Comparison of ENCODE assay signal across 32 cellular contexts in the genomic region with DNA sequence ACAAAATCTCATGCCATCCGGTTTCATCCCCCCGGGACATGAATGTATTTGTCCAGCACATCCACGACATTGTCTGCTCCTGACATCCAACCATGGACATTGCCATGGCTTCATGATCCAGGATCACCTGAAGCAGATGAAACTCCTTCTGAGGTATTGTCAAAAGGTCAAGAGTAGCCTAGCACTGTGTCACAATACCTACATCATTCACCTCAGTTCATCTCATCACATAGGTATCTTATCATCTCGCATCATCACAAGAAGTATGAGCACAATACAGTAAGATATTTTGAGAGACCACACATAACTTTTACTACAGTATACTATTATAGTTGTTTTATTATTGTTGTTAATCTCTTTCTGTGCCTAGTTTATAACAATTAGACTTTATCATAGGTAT.
"Had no signal": no experiment of that assay in that cellular context is flagged by ENCODE, and none has a peak within 500 bp of the region (broad histone marks: within the 10 kb centered on the region; RNA-seq: fewer than 3 reads in every experiment).

No MANE protein-coding gene starts in this region.

- H3K4me1 ChIP-seq: adrenal gland, ascending aorta, body of pancreas, breast epithelium had no signal

- H3K27ac ChIP-seq: adrenal gland, ascending aorta, body of pancreas, brain microvascular endothelial cell, breast epithelium, cardiac muscle cell had no signal

- DNase-seq: activated effector memory CD4-positive, alpha-beta T cell treated with anti-CD3 and anti-CD28 coated beads, Interleukin-2, amount 50 U/mL, for 16 hours; activated effector memory CD4-positive, alpha-beta T cell treated with Interleukin-2 at 50 U/mL for 16 hours; activated gamma-delta T cell; activated gamma-delta T cell treated with Interleukin-2 at 50 U/mL for 16 hours; activated naive CD4-positive, alpha-beta T cell; activated naive CD4-positive, alpha-beta T cell treated with anti-CD3 and anti-CD28 coated beads for 36 hours; activated naive CD4-positive, alpha-beta T cell treated with anti-CD3 and anti-CD28 coated beads, Interleukin-2, amount 10 ng/mL, durations not matched to agents 7 days and 5 days; activated naive CD4-positive, alpha-beta T cell treated with anti-CD3 and anti-CD28 coated beads, Interleukin-2, amount 50 U/mL, for 16 hours; activated naive CD4-positive, alpha-beta T cell treated with Interleukin-2 at 50 U/mL for 16 hours; activated naive CD8-positive, alpha-beta T cell treated with anti-CD3 and anti-CD28 coated beads for 36 hours; activated naive CD8-positive, alpha-beta T cell treated with anti-CD3 and anti-CD28 coated beads, Interleukin-2, amount 10 ng/mL, durations not matched to agents 7 days and 5 days; activated naive CD8-positive, alpha-beta T cell treated with anti-CD3 and anti-CD28 coated beads, Interleukin-2, amount 50 U/mL, for 24 hours; activated T-cell treated with anti-CD3 and anti-CD28 coated beads, Interleukin-2, amount 50 U/mL, for 1 hour; activated T-cell treated with anti-CD3 and anti-CD28 coated beads, Interleukin-2, amount 50 U/mL, for 24 hours; activated T-cell treated with anti-CD3 and anti-CD28 coated beads, Interleukin-2, amount 50 U/mL, for 4 hours; activated T-cell treated with anti-CD3 and anti-CD28 coated beads, Interleukin-2, amount 50 U/mL, for 48 hours; activated T-cell treated with anti-CD3 and anti-CD28 coated beads, Interleukin-2, amount 50 U/mL, for 72 hours; adrenal gland; amniotic stem cell; amygdala; anterior cingulate cortex; aorta; body of pancreas; brain microvascular endothelial cell; caudate nucleus; central memory CD4-positive, alpha-beta T cell; cerebellar nuclear complex had no signal

- H3K4me3 ChIP-seq: adrenal gland, ascending aorta, body of pancreas, breast epithelium, cardiac muscle cell had no signal

- H3K9me3 ChIP-seq: adrenal gland, body of pancreas had no signal

- H3K27me3 ChIP-seq: adrenal gland, ascending aorta, body of pancreas, brain microvascular endothelial cell, breast epithelium, cardiac muscle cell had no signal

- ATAC-seq: activated naive CD4-positive, alpha-beta T cell treated with anti-CD3 and anti-CD28 coated beads, Interleukin-2, amount 50 U/mL, for 72 hours; activated naive CD8-positive, alpha-beta T cell treated with anti-CD3 and anti-CD28 coated beads, Interleukin-2, amount 50 U/mL, for 24 hours; activated T-cell treated with anti-CD3 and anti-CD28 coated beads, Interleukin-2, amount 50 U/mL, for 4 hours; activated T-cell treated with anti-CD3 and anti-CD28 coated beads, Interleukin-2, amount 50 U/mL, for 72 hours; activated T-helper 17 cell treated with anti-CD3 and anti-CD28 coated beads, Interleukin-2, amount 50 U/mL, for 72 hours; body of pancreas had no signal

- H3K36me3 ChIP-seq: adrenal gland, ascending aorta, brain microvascular endothelial cell, breast epithelium, cardiac muscle cell had no signal
